In the genomic region with DNA sequence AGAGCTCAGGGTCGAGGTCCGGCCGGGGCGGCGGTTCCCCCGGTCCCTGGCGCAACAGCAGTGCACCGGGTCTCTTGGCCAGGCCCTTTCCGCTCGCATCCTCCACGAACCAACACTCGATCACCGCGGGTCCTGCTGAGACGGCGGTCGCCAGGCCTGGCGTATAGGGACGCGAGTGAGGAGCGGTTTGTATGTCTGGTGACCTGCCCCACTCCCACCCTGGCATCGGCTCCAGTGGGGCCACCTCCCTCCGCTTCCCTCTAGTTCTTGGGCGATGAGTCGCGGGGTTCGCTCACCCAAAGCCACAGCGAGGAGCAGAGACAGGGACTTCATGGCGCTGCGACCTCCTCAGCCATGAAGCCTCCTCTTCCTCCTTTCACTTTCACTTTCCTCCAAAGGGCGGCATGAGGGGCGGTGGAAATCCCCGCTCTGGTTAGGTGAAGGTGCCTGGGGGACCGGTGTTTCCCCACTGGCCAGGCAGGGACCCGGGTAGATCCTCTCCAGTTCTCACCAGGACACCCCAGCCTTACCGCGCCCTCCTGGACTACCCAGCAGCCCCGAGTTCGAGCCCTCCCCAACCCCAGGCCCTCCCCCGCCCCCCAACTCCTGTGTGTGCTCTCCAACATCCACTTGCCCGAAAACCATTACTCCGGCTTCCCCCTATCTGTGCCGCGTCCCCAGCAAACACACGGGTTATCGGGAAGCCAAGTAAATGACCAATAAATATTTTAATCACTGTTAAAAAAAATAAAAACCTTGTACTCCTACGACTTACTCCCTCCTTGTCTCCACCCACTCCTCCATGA, we compare ENCODE assay signal across 8 cellular contexts.
DNase-seq lines count a peak whose midpoint lies in the region; ATAC-seq and TF ChIP-seq lines count a peak whose summit lies in the region.

A gene (minus strand): TSS at position 370 of the 806 bp plus-strand sequence. CDS start 37 bp downstream, at position 333.

- TF ChIP-seq CTCF in foreskin fibroblast (IDR thresholded peaks at IDR 0.05; ENCODE audit: low read depth, low read length) (no peak), nephron progenitor cell (IDR thresholded peaks at IDR 0.05) (no peak)

- ATAC-seq in GM18858 (IDR thresholded peaks at IDR 0.05; ENCODE audit: unreplicated experiment), result peak; percentile 29
- peak; percentile 25 for ATAC-seq in HG03457 (IDR thresholded peaks at IDR 0.05; ENCODE audit: unreplicated experiment)
- peak; percentile 82 for ATAC-seq in stimulated activated naive CD8-positive, alpha-beta T cell treated with anti-CD3 and anti-CD28 coated beads, Interleukin-15, amount 100 ng/mL, for 72 hours

- H3K27me3 Mint-ChIP-seq in nephron progenitor cell (ENCODE audit: low read depth, poor library complexity), result peaks cover 55% of the 10 kb centered on the region
- H3K27me3 Mint-ChIP-seq in stimulated activated naive CD8-positive, alpha-beta T cell treated with anti-CD3 and anti-CD28 coated beads, Interleukin-15, amount 100 ng/mL, for 72 hours, result no peaks in the 10 kb centered on the region

- peaks cover 23% of the 10 kb centered on the region for H3K4me1 ChIP-seq in ACC112 (ENCODE audit: control insufficient read depth, insufficient read depth, low read length, unreplicated experiment)

- peaks cover 48% of the 10 kb centered on the region for H3K79me2 ChIP-seq in ACC112 (ENCODE audit: control insufficient read depth, insufficient read depth, low read length, unreplicated experiment)

- H3K9me3 Mint-ChIP-seq in nephron progenitor cell, result no peaks in the 10 kb centered on the region
- no peaks in the 10 kb centered on the region for H3K9me3 Mint-ChIP-seq in stimulated activated naive CD8-positive, alpha-beta T cell treated with anti-CD3 and anti-CD28 coated beads, Interleukin-15, amount 100 ng/mL, for 72 hours

- no peaks in the 10 kb centered on the region for H3K27me3 ChIP-seq in ACC112 (ENCODE audit: insufficient read depth, low read length)

- H3K4me3 Mint-ChIP-seq in nephron progenitor cell, result peak within 1 kb of the TSS; percentile 90
- peak within 1 kb of the TSS; percentile 95 to 99 for H3K4me3 Mint-ChIP-seq in stimulated activated naive CD8-positive, alpha-beta T cell treated with anti-CD3 and anti-CD28 coated beads, Interleukin-15, amount 100 ng/mL, for 72 hours

- H2AFZ ChIP-seq in ACC112 (ENCODE audit: low read length, unreplicated experiment), result no peak within 1 kb of the TSS

- peak within 1 kb of the TSS; percentile 93 for H3K27ac ChIP-seq in ACC112 (ENCODE audit: low read depth, low read length)

- H3K36me3 ChIP-seq in ACC112 (ENCODE audit: insufficient read depth, low read length), result no peaks in the 10 kb centered on the region; the same call in 1 of the 2 replicates

- peaks cover 69% of the 10 kb centered on the region for H3K4me1 Mint-ChIP-seq in nephron progenitor cell
- peaks cover 64% of the 10 kb centered on the region for H3K4me1 Mint-ChIP-seq in stimulated activated naive CD8-positive, alpha-beta T cell treated with anti-CD3 and anti-CD28 coated beads, Interleukin-15, amount 100 ng/mL, for 72 hours

- peaks cover 9% of the 10 kb centered on the region for H3K36me3 Mint-ChIP-seq in nephron progenitor cell (ENCODE audit: low read depth)

- peak within 1 kb of the TSS; percentile 73 for H3K27ac Mint-ChIP-seq in nephron progenitor cell
- H3K27ac Mint-ChIP-seq in stimulated activated naive CD8-positive, alpha-beta T cell treated with anti-CD3 and anti-CD28 coated beads, Interleukin-15, amount 100 ng/mL, for 72 hours, result peak within 1 kb of the TSS; percentile 94 to 97

- DNase-seq in RPMI8226 (peak; percentile 82), activated gamma-delta T cell (lab: John Stamatoyannopoulos, UW) (peak; percentile 51), foreskin fibroblast (peak; percentile 51 to 76), nephron progenitor cell (peak; percentile 51)
- DNase-seq in stimulated activated naive CD8-positive, alpha-beta T cell treated with anti-CD3 and anti-CD28 coated beads, Interleukin-15, amount 100 ng/mL, for 72 hours, result peak; percentile 85 to 94

- peak within 1 kb of the TSS; percentile 97 for H3K4me3 ChIP-seq in ACC112 (ENCODE audit: low read depth, low read length)
- H3K4me3 ChIP-seq in foreskin fibroblast (ENCODE audit: low read depth in 1 of 2, low read length in 2 of 2), result peak within 1 kb of the TSS; percentile 92 to 97

Comparison
In these comparisons a context has a peak if more than half of its experiments do, and no peak if none do; other contexts are left out.
1. Peak in every context shown above with its lines: DNase-seq, ATAC-seq, H3K4me3 ChIP-seq and H3K27ac ChIP-seq.
2. ATAC-seq: peak in every context shown above with its lines; median percentile 82 in stimulated activated naive CD8-positive, alpha-beta T cell treated with anti-CD3 and anti-CD28 coated beads, Interleukin-15, amount 100 ng/mL, for 72 hours; 29 in GM18858; 25 in HG03457.